25 cellular contexts compared by ENCODE assay signal in the genomic region with DNA sequence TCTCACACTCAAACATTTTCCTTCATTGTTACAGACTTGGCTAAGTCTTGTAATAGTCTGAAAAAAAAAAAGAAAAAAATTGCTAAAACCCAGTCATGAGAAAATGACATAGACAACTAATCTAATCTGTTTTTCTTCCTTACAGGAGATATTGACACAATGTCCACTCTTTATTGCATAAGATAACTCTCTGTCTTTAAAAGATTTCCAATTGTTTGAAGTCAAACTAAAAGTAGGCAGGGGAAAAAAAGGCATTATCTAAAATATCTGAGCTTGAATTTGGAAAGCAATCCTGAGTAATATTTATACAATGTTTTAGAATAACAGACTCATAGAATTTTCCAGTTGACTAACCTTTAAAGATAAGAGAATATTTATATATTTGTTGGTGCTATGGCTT.
DNase-seq lines count a peak whose midpoint lies in the region; ATAC-seq and TF ChIP-seq lines count a peak whose summit lies in the region.
"Had no signal": no experiment of that assay in that cellular context is flagged by ENCODE, and none has a peak within 500 bp of the region (broad histone marks: within the 10 kb centered on the region; RNA-seq: fewer than 3 reads in every experiment).

No MANE protein-coding gene starts in this region.

- H3K4me1 ChIP-seq in adipocyte (ENCODE audit: control insufficient read depth, insufficient read depth, low read length) (peaks cover 18% of the 10 kb centered on the region), vagina (no peaks in the 10 kb centered on the region)
- H3K4me1 ChIP-seq: HAP-1, SJCRH30 had no signal

- no peak for TF ChIP-seq POLR2A in vagina (IDR thresholded peaks at IDR 0.05)

- H3K27me3 ChIP-seq in adipocyte (replicated peaks; ENCODE audit: control insufficient read depth, insufficient read depth, low read length) (no peaks in the 10 kb centered on the region), vagina (no peaks in the 10 kb centered on the region)
- H3K27me3 ChIP-seq: SJCRH30 had no signal

- H3K36me3 ChIP-seq in adipocyte (ENCODE audit: control insufficient read depth, insufficient read depth, low read length, severe bottlenecking) (no peaks in the 10 kb centered on the region), vagina (no peaks in the 10 kb centered on the region)
- H3K36me3 ChIP-seq: HAP-1, SJCRH30 had no signal

- H3K4me1 Mint-ChIP-seq in chondrocyte (ENCODE audit: low read depth) (peaks cover 41% of the 10 kb centered on the region), nephron progenitor cell (no peaks in the 10 kb centered on the region)
- H3K4me1 Mint-ChIP-seq: B cell had no signal

- H3K4me3 ChIP-seq in adipocyte (ENCODE audit: low read length) (no peak overlapping the region), vagina (no peak overlapping the region)
- H3K4me3 ChIP-seq: GM12878, HAP-1, PC-9, SJCRH30 had no signal

- H3K36me3 Mint-ChIP-seq in chondrocyte (ENCODE audit: low read depth) (no peaks in the 10 kb centered on the region), nephron progenitor cell (ENCODE audit: low read depth) (no peaks in the 10 kb centered on the region)
- H3K36me3 Mint-ChIP-seq: CD8-positive, alpha-beta T cell had no signal

- H3K4me3 Mint-ChIP-seq in chondrocyte (ENCODE audit: unreplicated experiment) (no peak overlapping the region), nephron progenitor cell (no peak overlapping the region)
- H3K4me3 Mint-ChIP-seq: B cell; CD8-positive, alpha-beta T cell; HFFc6 had no signal

- TF ChIP-seq CTCF in chondrocyte (IDR thresholded peaks at IDR 0.05), result no peak
- TF ChIP-seq CTCF in vagina (IDR thresholded peaks at IDR 0.05), result no peak
- no peak for TF ChIP-seq CTCF in nephron progenitor cell (IDR thresholded peaks at IDR 0.05)

- H3K9me3 ChIP-seq in adipocyte (ENCODE audit: control insufficient read depth, low read length), result no peaks in the 10 kb centered on the region
- no peaks in the 10 kb centered on the region for H3K9me3 ChIP-seq in vagina
- H3K9me3 ChIP-seq: HAP-1, SJCRH30 had no signal

- DNase-seq in adipocyte (ENCODE audit: low read depth) (peak; percentile 11), chondrocyte (ENCODE audit: low spot score) (no peak), iris pigment epithelial cell (ENCODE audit: low read depth) (peak; percentile 45), iPS-NIHi7 (ENCODE audit: extremely low spot score) (no peak), vagina (ENCODE audit: extremely low spot score in 2 of 2) (no peak), nephron progenitor cell (no peak)
- DNase-seq: CD8-positive, alpha-beta T cell; DMS 273 treated with DMSO at 0.1 percent for 48 hours; DMS79; EL; GDM1; GOT3; HFFc6; KBM-7; NCI-H1694; NCI-H2029 treated with DMSO at 0.1 percent for 48 hours; NCI-H526 treated with DMSO at 0.1 percent for 48 hours; PC-9; SJCRH30 had no signal

- peak overlapping the region; percentile 72 for H3K27ac Mint-ChIP-seq in chondrocyte (ENCODE audit: unreplicated experiment)
- H3K27ac Mint-ChIP-seq in nephron progenitor cell, result no peak overlapping the region
- H3K27ac Mint-ChIP-seq: B cell; CD8-positive, alpha-beta T cell; HFFc6 had no signal

- H3K9me3 Mint-ChIP-seq in chondrocyte (ENCODE audit: low read depth) (peaks cover 5% of the 10 kb centered on the region), nephron progenitor cell (peaks cover 5% of the 10 kb centered on the region)
- H3K9me3 Mint-ChIP-seq: CD8-positive, alpha-beta T cell; HFFc6 had no signal

- no peaks in the 10 kb centered on the region for H3K27me3 Mint-ChIP-seq in chondrocyte (ENCODE audit: low read depth)
- H3K27me3 Mint-ChIP-seq in nephron progenitor cell (ENCODE audit: low read depth, poor library complexity), result peaks cover 3% of the 10 kb centered on the region
- H3K27me3 Mint-ChIP-seq: B cell had no signal

- intact Hi-C loops in vagina (cut with DNase I), result no loop called here

- H3K9ac ChIP-seq in adipocyte (ENCODE audit: low read length), result no peak overlapping the region

- no peak for ATAC-seq in HG03469 (IDR thresholded peaks at IDR 0.05; ENCODE audit: unreplicated experiment)
- ATAC-seq: CD8-positive, alpha-beta T cell; GM12878; Right ventricle myocardium inferior had no signal

- no peak overlapping the region for H3K27ac ChIP-seq in vagina
- H3K27ac ChIP-seq: C4-2B, PC-9, SJCRH30 had no signal

Comparison
In these comparisons a context has a peak if more than half of its experiments do, and no peak if none do; other contexts are left out.
1. DNase-seq: peak in adipocyte (single experiment) and iris pigment epithelial cell (single experiment); none in chondrocyte (single experiment), iPS-NIHi7 (single experiment), vagina (0 of 2) and nephron progenitor cell (single experiment).